Comparison of ENCODE assay signal across 1 cellular context in the genomic region with DNA sequence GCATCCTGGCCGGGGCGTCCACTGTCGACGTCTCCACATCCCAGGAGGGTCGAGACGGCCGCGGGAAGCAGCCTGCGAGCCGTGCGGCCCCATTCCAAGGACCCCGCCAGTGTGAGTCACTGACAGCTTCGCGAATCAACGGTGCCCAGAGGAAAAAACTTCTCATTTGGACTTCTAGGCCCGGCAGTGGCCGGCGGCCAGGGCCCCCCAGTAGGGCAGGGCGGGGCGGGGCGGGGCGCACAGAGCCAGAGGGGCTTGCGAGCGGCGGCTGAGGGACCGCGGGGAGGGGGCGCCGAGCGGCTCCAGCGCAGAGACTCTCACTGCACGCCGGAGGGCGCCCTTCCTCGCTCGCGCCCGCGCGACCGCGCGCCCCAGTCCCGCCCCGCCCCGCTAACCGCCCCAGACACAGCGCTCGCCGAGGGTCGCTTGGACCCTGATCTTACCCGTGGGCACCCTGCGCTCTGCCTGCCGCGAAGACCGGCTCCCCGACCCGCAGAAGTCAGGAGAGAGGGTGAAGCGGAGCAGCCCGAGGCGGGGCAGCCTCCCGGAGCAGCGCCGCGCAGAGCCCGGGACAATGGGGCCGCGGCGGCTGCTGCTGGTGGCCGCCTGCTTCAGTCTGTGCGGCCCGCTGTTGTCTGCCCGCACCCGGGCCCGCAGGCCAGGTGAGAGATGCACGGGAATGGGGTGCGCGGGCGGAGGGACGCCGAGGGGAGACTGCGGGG.
A peak's percentile ranks its signal among the peaks of the same experiment; 100 is the strongest.
TF ChIP-seq lines count a peak whose summit lies in the region.

Gene F2R (plus strand): TSS at position 393 of the 722 bp plus-strand sequence. CDS start 182 bp downstream, at position 575.

TF ChIP-seq in HepG2, 621 proteins besides CTCF, POLR2A, EP300 and RAD21 (continued from another document and continues in another):
- TF ChIP-seq ZNF687 (CRISPR knock-in tag; IDR thresholded peaks at IDR 0.05), result peak; percentile 85
- no peak for TF ChIP-seq RELA (CRISPR knock-in tag; IDR thresholded peaks at IDR 0.05)
- TF ChIP-seq ZZZ3 (CRISPR knock-in tag; IDR thresholded peaks at IDR 0.05; ENCODE audit: borderline replicate concordance), result no peak
- TF ChIP-seq ERF (CRISPR knock-in tag; IDR thresholded peaks at IDR 0.05), result 0 out of 2 replicates have a peak, but pooled peaks have one; percentile 18
- TF ChIP-seq ZKSCAN1 (IDR thresholded peaks at IDR 0.05; ENCODE audit: low read length), result no peak
- no peak for TF ChIP-seq MTF2 (CRISPR knock-in tag; IDR thresholded peaks at IDR 0.05; ENCODE audit: borderline replicate concordance)
- TF ChIP-seq ZSCAN30 (CRISPR knock-in tag; IDR thresholded peaks at IDR 0.05), result no peak
- TF ChIP-seq CAMTA2 (CRISPR knock-in tag; IDR thresholded peaks at IDR 0.05; ENCODE audit: borderline replicate concordance), result no peak
- TF ChIP-seq, protein P1, sequence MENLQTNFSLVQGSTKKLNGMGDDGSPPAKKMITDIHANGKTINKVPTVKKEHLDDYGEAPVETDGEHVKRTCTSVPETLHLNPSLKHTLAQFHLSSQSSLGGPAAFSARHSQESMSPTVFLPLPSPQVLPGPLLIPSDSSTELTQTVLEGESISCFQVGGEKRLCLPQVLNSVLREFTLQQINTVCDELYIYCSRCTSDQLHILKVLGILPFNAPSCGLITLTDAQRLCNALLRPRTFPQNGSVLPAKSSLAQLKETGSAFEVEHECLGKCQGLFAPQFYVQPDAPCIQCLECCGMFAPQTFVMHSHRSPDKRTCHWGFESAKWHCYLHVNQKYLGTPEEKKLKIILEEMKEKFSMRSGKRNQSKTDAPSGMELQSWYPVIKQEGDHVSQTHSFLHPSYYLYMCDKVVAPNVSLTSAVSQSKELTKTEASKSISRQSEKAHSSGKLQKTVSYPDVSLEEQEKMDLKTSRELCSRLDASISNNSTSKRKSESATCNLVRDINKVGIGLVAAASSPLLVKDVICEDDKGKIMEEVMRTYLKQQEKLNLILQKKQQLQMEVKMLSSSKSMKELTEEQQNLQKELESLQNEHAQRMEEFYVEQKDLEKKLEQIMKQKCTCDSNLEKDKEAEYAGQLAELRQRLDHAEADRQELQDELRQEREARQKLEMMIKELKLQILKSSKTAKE (CRISPR knock-in tag; IDR thresholded peaks at IDR 0.05; ENCODE audit: borderline replicate concordance), result no peak
- TF ChIP-seq NFYC (CRISPR knock-in tag; IDR thresholded peaks at IDR 0.05), result no peak
- 0 out of 2 replicates have a peak, but pooled peaks have one; percentile 18 for TF ChIP-seq ZNF333 (CRISPR knock-in tag; IDR thresholded peaks at IDR 0.05; ENCODE audit: borderline replicate concordance)
- TF ChIP-seq SMC3 (IDR thresholded peaks at IDR 0.05; ENCODE audit: low read length), result no peak
- no peak for TF ChIP-seq NFE2L2 (IDR thresholded peaks at IDR 0.05; ENCODE audit: low read length)
- TF ChIP-seq MEIS2 (CRISPR knock-in tag; IDR thresholded peaks at IDR 0.05), result peak; percentile 74
- TF ChIP-seq PAF1 (CRISPR knock-in tag; IDR thresholded peaks at IDR 0.05), result no peak
- TF ChIP-seq ZNF441 (CRISPR knock-in tag; IDR thresholded peaks at IDR 0.05; ENCODE audit: borderline replicate concordance), result no peak
- TF ChIP-seq, protein P2, sequence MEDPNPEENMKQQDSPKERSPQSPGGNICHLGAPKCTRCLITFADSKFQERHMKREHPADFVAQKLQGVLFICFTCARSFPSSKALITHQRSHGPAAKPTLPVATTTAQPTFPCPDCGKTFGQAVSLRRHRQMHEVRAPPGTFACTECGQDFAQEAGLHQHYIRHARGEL (CRISPR knock-in tag; IDR thresholded peaks at IDR 0.05), result no peak
- no peak for TF ChIP-seq ZUFSP (CRISPR knock-in tag; IDR thresholded peaks at IDR 0.05; ENCODE audit: borderline replicate concordance)
- no peak for TF ChIP-seq ZNF18 (CRISPR knock-in tag; IDR thresholded peaks at IDR 0.05; ENCODE audit: insufficient replicate concordance)
- peak; percentile 45; the same call in 1 of the 2 replicates for TF ChIP-seq BORCS8-MEF2B (CRISPR knock-in tag; IDR thresholded peaks at IDR 0.05)
- no peak for TF ChIP-seq ZNF850 (CRISPR knock-in tag; conservative IDR thresholded peaks at IDR 0.05)
- no peak for TF ChIP-seq MXI1 (IDR thresholded peaks at IDR 0.05; ENCODE audit: borderline replicate concordance, low read depth, low read length)
- TF ChIP-seq PBX2 (CRISPR knock-in tag; IDR thresholded peaks at IDR 0.05), result no peak
- peak; percentile 91 to 98 for TF ChIP-seq HMGXB4 (CRISPR knock-in tag; IDR thresholded peaks at IDR 0.05; ENCODE audit: borderline replicate concordance in 1 of 2, low read depth in 1 of 2)
- no peak for TF ChIP-seq ZSCAN22 (CRISPR knock-in tag; IDR thresholded peaks at IDR 0.05)
- no peak for TF ChIP-seq ZNF577 (CRISPR knock-in tag; IDR thresholded peaks at IDR 0.05; ENCODE audit: borderline replicate concordance, low read depth)
- TF ChIP-seq ZNF432 (CRISPR knock-in tag; IDR thresholded peaks at IDR 0.05; ENCODE audit: borderline replicate concordance), result no peak
- TF ChIP-seq, protein P3, sequence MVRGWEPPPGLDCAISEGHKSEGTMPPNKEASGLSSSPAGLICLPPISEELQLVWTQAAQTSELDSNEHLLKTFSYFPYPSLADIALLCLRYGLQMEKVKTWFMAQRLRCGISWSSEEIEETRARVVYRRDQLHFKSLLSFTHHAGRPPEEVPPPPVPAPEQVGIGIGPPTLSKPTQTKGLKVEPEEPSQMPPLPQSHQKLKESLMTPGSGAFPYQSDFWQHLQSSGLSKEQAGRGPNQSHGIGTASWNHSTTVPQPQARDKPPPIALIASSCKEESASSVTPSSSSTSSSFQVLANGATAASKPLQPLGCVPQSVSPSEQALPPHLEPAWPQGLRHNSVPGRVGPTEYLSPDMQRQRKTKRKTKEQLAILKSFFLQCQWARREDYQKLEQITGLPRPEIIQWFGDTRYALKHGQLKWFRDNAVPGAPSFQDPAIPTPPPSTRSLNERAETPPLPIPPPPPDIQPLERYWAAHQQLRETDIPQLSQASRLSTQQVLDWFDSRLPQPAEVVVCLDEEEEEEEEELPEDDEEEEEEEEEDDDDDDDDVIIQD (CRISPR knock-in tag; IDR thresholded peaks at IDR 0.05; ENCODE audit: low read depth), result no peak
- TF ChIP-seq RFXANK (CRISPR knock-in tag; IDR thresholded peaks at IDR 0.05), result no peak
- 0 out of 2 replicates have a peak, but pooled peaks have one; percentile 42 for TF ChIP-seq SALL2 (CRISPR knock-in tag; IDR thresholded peaks at IDR 0.05)
- TF ChIP-seq MNT (IDR thresholded peaks at IDR 0.05), result no peak
- no peak for TF ChIP-seq RFX1 (IDR thresholded peaks at IDR 0.05)
- peak in 1 of 2 experiments; percentile 41; a peak in 1 of 4 replicates for TF ChIP-seq KLF16 (CRISPR knock-in tag; IDR thresholded peaks at IDR 0.05)
- no peak for TF ChIP-seq ZNF737 (CRISPR knock-in tag; IDR thresholded peaks at IDR 0.05; ENCODE audit: borderline replicate concordance)
- TF ChIP-seq, protein P4, sequence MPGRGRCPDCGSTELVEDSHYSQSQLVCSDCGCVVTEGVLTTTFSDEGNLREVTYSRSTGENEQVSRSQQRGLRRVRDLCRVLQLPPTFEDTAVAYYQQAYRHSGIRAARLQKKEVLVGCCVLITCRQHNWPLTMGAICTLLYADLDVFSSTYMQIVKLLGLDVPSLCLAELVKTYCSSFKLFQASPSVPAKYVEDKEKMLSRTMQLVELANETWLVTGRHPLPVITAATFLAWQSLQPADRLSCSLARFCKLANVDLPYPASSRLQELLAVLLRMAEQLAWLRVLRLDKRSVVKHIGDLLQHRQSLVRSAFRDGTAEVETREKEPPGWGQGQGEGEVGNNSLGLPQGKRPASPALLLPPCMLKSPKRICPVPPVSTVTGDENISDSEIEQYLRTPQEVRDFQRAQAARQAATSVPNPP (CRISPR knock-in tag; IDR thresholded peaks at IDR 0.05), result no peak
- TF ChIP-seq FOXM1 (CRISPR knock-in tag; IDR thresholded peaks at IDR 0.05), result no peak
